In the genomic region with DNA sequence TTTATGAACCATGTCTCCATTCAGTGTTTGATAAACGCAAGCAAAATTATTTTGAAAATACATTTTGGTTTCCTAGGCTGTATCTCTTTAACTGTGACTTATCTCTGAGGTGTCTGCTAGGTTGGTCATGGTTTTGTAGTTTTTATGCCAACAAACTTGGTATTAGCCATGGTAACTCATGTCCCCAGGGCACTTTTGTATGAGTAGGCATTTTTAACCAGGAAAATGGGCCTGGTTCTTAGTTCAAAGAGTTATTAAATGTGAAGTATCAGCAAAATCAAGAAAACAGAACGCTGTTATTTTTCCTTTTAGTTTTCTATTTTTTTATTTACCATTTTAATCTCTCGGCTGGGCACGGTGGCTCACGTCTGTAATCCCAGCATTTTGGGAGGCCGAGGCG, we compare ENCODE assay signal across 25 cellular contexts.
"Had no signal": no experiment of that assay in that cellular context is flagged by ENCODE, and none has a peak within 500 bp of the region (broad histone marks: within the 10 kb centered on the region; RNA-seq: fewer than 3 reads in every experiment).

No MANE protein-coding gene starts in this region.

- DNase-seq: cortex of kidney; effector memory CD8-positive, alpha-beta T cell; foreskin fibroblast; gastrocnemius medialis; head of caudate nucleus; mesenchymal stem cell; mucosa of descending colon; naive B cell; pancreas; sigmoid colon; stimulated activated CD4-positive, alpha-beta T cell treated with anti-CD3 and anti-CD28 coated beads, Interleukin-2, amount 100 ng/mL, for 24 hours; stimulated activated CD4-positive, alpha-beta T cell treated with anti-CD3 and anti-CD28 coated beads, Interleukin-4, amount 100 ng/mL, for 24 hours; stimulated activated naive CD4-positive, alpha-beta T cell treated with Interleukin-2 at 50 U/mL for 16 hours; stomach; substantia nigra; testis; tibial artery had no signal

- H3K27me3 ChIP-seq: gastrocnemius medialis, neutrophil, pancreas, right atrium auricular region, stomach, testis had no signal

- H3K9me3 ChIP-seq: gastrocnemius medialis, mucosa of descending colon, neutrophil, pancreas, right atrium auricular region, sigmoid colon, stomach, testis, tibial artery had no signal

- ATAC-seq: effector memory CD8-positive, alpha-beta T cell; gastrocnemius medialis; left lobe of liver; mucosa of descending colon; natural killer cell treated with Interleukin-12 subunit alpha and Interleukin-12 subunit beta and Interleukin-15 and Interleukin-18, amount 100 ng/mL, for 72 hours; pancreas; stimulated activated effector memory CD8-positive, alpha-beta T cell treated with anti-CD3 and anti-CD28 coated beads, Interleukin-12 subunit alpha, Interleukin-12 subunit beta, amount 100 ng/mL, for 72 hours had no signal

- H3K27ac ChIP-seq: gastrocnemius medialis, neutrophil, pancreas, right atrium auricular region, sigmoid colon, stomach, testis, tibial artery had no signal

- FAIRE-seq: endometrium, keratinocyte, pancreas had no signal

- H3K4me1 ChIP-seq: gastrocnemius medialis, pancreas, right atrium auricular region, sigmoid colon, stomach, testis, tibial artery had no signal

- H3K36me3 ChIP-seq: gastrocnemius medialis, neutrophil, pancreas, right atrium auricular region, sigmoid colon, stomach, tibial artery had no signal

- H3K4me3 ChIP-seq: gastrocnemius medialis, lung, mucosa of descending colon, pancreas, right atrium auricular region, sigmoid colon, stomach, testis, tibial artery had no signal
